Comparison of ENCODE assay signal across 10 cellular contexts in the genomic region with DNA sequence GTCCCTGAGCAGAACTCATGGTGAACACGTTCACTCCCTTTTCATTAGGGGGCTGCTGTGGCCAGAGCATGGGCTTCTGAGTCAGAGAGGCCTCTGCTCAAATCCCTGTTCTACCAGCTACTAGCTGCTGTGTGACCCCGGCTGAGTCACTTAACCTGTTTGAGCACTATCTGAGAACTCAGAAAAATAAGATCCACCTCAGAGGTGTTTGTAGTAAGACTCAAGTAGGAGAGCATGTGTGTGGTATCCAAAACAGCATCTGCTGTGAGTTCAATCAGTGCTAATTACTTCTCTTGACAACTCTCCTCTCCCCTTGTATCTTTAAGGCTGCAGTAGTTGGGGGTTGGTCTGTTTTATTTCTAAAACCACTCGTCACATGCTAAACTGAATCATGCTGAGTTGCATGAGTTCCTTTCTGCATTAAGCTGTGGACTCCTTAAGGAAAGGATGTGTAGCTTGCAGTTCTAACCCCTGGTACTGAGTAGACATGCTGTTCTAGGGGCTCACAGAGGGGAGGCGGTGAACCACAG. TPM values are rescaled to one million over a fixed set of nuclear protein-coding genes. Genes with fewer than 3 reads are reported as not detected.
DNase-seq lines count a peak whose midpoint lies in the region; ATAC-seq and TF ChIP-seq lines count a peak whose summit lies in the region.
"Had no signal": no experiment of that assay in that cellular context is flagged by ENCODE, and none has a peak within 500 bp of the region (broad histone marks: within the 10 kb centered on the region; RNA-seq: fewer than 3 reads in every experiment).

No MANE protein-coding gene starts in this region.

- H2AK5ac ChIP-seq in mesenchymal stem cell (ENCODE audit: low read length, severe bottlenecking) = no peak overlapping the region

- peak overlapping the region; percentile 61 for H3K9ac ChIP-seq in mesenchymal stem cell (ENCODE audit: low read length)

- CTCF ChIA-PET in Calu3 (lab: Charles Lee) = interaction anchor here (1.8 kb wide), 1 partner anchor 25 kb away, joined by 5 read pairs; no protein-coding TSS in a partner anchor

- DNase-seq in Calu3 = peak; percentile 66
- peak; percentile 88 for DNase-seq in M059J (ENCODE audit: low read depth)
- peak; percentile 64 to 89 for DNase-seq in cardiac fibroblast (ENCODE audit: low read depth in 2 of 2)
- peak; percentile 95 for DNase-seq in mesenchymal stem cell
- DNase-seq in NCI-H1092 (lab: John Stamatoyannopoulos, UW) = no peak
- DNase-seq in midbrain (lab: John Stamatoyannopoulos, UW) = no peak
- DNase-seq in mucosa of gallbladder (ENCODE audit: low spot score) = no peak
- DNase-seq: MM.1S had no signal

- peak overlapping the region; percentile 35 for H3K27ac Mint-ChIP-seq in Calu3 (ENCODE audit: unreplicated experiment)

- intact Hi-C loops in Calu3 (cut with micrococcal nuclease; ENCODE audit: unreplicated experiment) = no loop called here

- no peak overlapping the region for H2AFZ ChIP-seq in mesenchymal stem cell (ENCODE audit: low read depth, low read length)

- H3K27me3 Mint-ChIP-seq in Calu3 (ENCODE audit: unreplicated experiment) = no peaks in the 10 kb centered on the region

- H3K4ac ChIP-seq in mesenchymal stem cell (ENCODE audit: low read depth in 1 of 2, low read length in 2 of 2) = no peak overlapping the region

- peaks cover 2% of the 10 kb centered on the region for H3K9me3 Mint-ChIP-seq in Calu3 (ENCODE audit: low read depth, unreplicated experiment)

- WGBS in mesenchymal stem cell = 0% methylated on average over 2 of the region's 4 CpGs

- H3K4me1 ChIP-seq in mesenchymal stem cell (ENCODE audit: control insufficient read depth, insufficient read depth, low read depth, low read length) = peaks cover 3% of the 10 kb centered on the region

- peaks cover 33% of the 10 kb centered on the region for H3K4me1 Mint-ChIP-seq in Calu3 (ENCODE audit: low read depth, unreplicated experiment)

- TF ChIP-seq CTCF in Calu3 (IDR thresholded peaks at IDR 0.05; ENCODE audit: unreplicated experiment) (no peak), cardiac fibroblast (IDR thresholded peaks at IDR 0.05; ENCODE audit: low read depth, low read length) (no peak)

- no peak overlapping the region for H2BK5ac ChIP-seq in mesenchymal stem cell (ENCODE audit: low read depth, low read length, poor library complexity, severe bottlenecking)

- no peak overlapping the region for H3K18ac ChIP-seq in mesenchymal stem cell (ENCODE audit: low read depth in 1 of 2, low read length in 2 of 2)

- H3K79me1 ChIP-seq in mesenchymal stem cell (replicated peaks; ENCODE audit: low read length, poor library complexity, severe bottlenecking) = no peaks in the 10 kb centered on the region

- ATAC-seq in GM19324 (IDR thresholded peaks at IDR 0.05; ENCODE audit: low FRiP score, unreplicated experiment) = no peak
- ATAC-seq: sciatic nerve had no signal

- BruUV-seq in Calu3 (replicated peaks; lab: Mats Ljungman, UMichigan) = no TSS peak

- no peak overlapping the region for H3K23ac ChIP-seq in mesenchymal stem cell (ENCODE audit: low read length in 2 of 2)

- peaks cover 29% of the 10 kb centered on the region for H3K9me3 ChIP-seq in mesenchymal stem cell (ENCODE audit: control insufficient read depth, low read length)

- no peak overlapping the region for H3K4me2 ChIP-seq in mesenchymal stem cell (ENCODE audit: low read length, poor library complexity, severe bottlenecking)

- no peak overlapping the region for H3K4me3 Mint-ChIP-seq in Calu3 (ENCODE audit: low read depth, unreplicated experiment)

- no peak overlapping the region for H3K14ac ChIP-seq in mesenchymal stem cell (ENCODE audit: low read length in 2 of 2)

- H2BK12ac ChIP-seq in mesenchymal stem cell (ENCODE audit: low read length in 2 of 2) = no peak overlapping the region

- H3K36me3 Mint-ChIP-seq in Calu3 (ENCODE audit: insufficient read depth, unreplicated experiment) = peaks cover 5% of the 10 kb centered on the region

- no peak overlapping the region for H4K8ac ChIP-seq in mesenchymal stem cell (ENCODE audit: low read length)

- peak overlapping the region; percentile 75 for H3K27ac ChIP-seq in mesenchymal stem cell (ENCODE audit: low read length, poor library complexity, severe bottlenecking)

- H2BK120ac ChIP-seq in mesenchymal stem cell (ENCODE audit: low read depth, low read length) = no peak overlapping the region

- no peak overlapping the region for H4K91ac ChIP-seq in mesenchymal stem cell (ENCODE audit: low read length)

- no peak overlapping the region for H3K4me3 ChIP-seq in cardiac fibroblast (replicated peaks in 1 of 2; ENCODE audit: low read depth in 2 of 2, low read length in 2 of 2)
- H3K4me3 ChIP-seq in mesenchymal stem cell (ENCODE audit: insufficient read depth in 1 of 2, low read depth in 1 of 2, low read length in 2 of 2) = no peak overlapping the region

- no peaks in the 10 kb centered on the region for H3K36me3 ChIP-seq in mesenchymal stem cell (ENCODE audit: control insufficient read depth in 1 of 2, insufficient read depth in 2 of 2, low read depth in 1 of 2, low read length in 2 of 2)

- no peaks in the 10 kb centered on the region for H3K27me3 ChIP-seq in mesenchymal stem cell (ENCODE audit: control insufficient read depth in 1 of 2, insufficient read depth in 1 of 2, low read length in 2 of 2)

- no peak overlapping the region for H2BK15ac ChIP-seq in mesenchymal stem cell (ENCODE audit: low read depth, poor library complexity, severe bottlenecking)

RNA-seq across cellular contexts. Expression of a gene that starts 39.7 kb away (rescaled TPM):
- 76.5 and 89.3 TPM in 2 replicates for total RNA-seq in Calu3 (2022)
- 49.3 and 85.5 TPM in 2 replicates for total RNA-seq in M059J (2014; rRNA removed; shearing (Covaris generic))
- 118 TPM for polyA plus RNA-seq in mesenchymal stem cell (2013, experiment 1 of 2)
- 114 TPM for polyA plus RNA-seq in mesenchymal stem cell (2013, experiment 2 of 2)
- total RNA-seq in mucosa of gallbladder = 135 TPM

Comparison
In these comparisons a context has a peak if more than half of its experiments do, and no peak if none do; other contexts are left out.
1. DNase-seq: peak in Calu3 (single experiment), M059J (single experiment), cardiac fibroblast (2 of 2) and mesenchymal stem cell (single experiment); none in NCI-H1092 (single experiment), midbrain (single experiment) and mucosa of gallbladder (single experiment).